ENCODE assay signal across 29 cellular contexts in the genomic region with DNA sequence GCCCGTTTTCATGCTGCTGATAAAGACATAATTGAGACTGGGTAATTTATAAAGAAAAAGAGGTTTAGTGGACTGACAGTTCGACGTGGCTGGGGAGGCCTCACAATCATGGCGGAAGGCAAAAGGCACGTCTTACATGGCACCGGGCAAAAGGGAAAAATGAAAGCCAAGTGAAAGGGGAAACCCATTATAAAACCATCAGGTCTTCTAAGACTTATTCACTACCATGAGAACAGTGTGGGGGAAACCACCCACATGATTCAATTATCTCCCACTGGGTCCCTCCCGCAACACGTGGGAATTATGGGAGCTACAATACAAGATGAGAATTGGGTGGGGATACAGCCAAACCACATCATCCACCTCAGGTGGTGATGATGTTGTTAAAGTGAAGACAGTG.
"Had no signal": no experiment of that assay in that cellular context is flagged by ENCODE, and none has a peak within 500 bp of the region (broad histone marks: within the 10 kb centered on the region; RNA-seq: fewer than 3 reads in every experiment).

No MANE protein-coding gene starts in this region.

- H3K9me3 ChIP-seq: gastrocnemius medialis, mucosa of descending colon, right lobe of liver, stomach, tibial artery had no signal

- H3K36me3 Mint-ChIP-seq: mesothelial cell of epicardium, neural progenitor cell had no signal

- H3K9ac ChIP-seq: neural progenitor cell, parathyroid adenoma had no signal

- ATAC-seq: esophagus mucosa; gastrocnemius medialis; left ventricle myocardium superior; mucosa of descending colon; naive thymus-derived CD4-positive, alpha-beta T cell; right lobe of liver had no signal

- H3K4me1 ChIP-seq: parathyroid adenoma had no signal

- H3K4me2 ChIP-seq: neural progenitor cell had no signal

- H3K27ac Mint-ChIP-seq: endodermal cell, mesothelial cell of epicardium, nephron, neural progenitor cell, progenitor cell of endocrine pancreas, type B pancreatic cell had no signal

- H3K4me3 Mint-ChIP-seq: endodermal cell; mesothelial cell of epicardium; naive thymus-derived CD4-positive, alpha-beta T cell; neural progenitor cell; type B pancreatic cell had no signal

- H3K4me3 ChIP-seq: dorsolateral prefrontal cortex, gastrocnemius medialis, lung, mucosa of descending colon, neural progenitor cell, right lobe of liver, stomach, tibial artery had no signal

- FAIRE-seq: keratinocyte, small intestine, urothelium cell line had no signal

- H3K27ac ChIP-seq: dorsolateral prefrontal cortex, epithelial cell of prostate, gastrocnemius medialis, neural progenitor cell, parathyroid adenoma, right lobe of liver, stomach, tibial artery had no signal

- H3K27me3 ChIP-seq: dorsolateral prefrontal cortex, gastrocnemius medialis, right lobe of liver, stomach, tibial artery had no signal

- H3K9me3 Mint-ChIP-seq: endodermal cell; mesothelial cell of epicardium; naive thymus-derived CD4-positive, alpha-beta T cell; nephron; neural progenitor cell; type B pancreatic cell had no signal

- H2AFZ ChIP-seq: neural progenitor cell, parathyroid adenoma had no signal

- DNase-seq: cortex of kidney; dorsolateral prefrontal cortex; effector CD4-positive, alpha-beta T cell; endodermal cell; foreskin fibroblast; gastrocnemius medialis; head of caudate nucleus; left ventricle myocardium superior; mesenchymal stem cell; mucosa of descending colon; naive thymus-derived CD4-positive, alpha-beta T cell; right lobe of liver; small intestine; stimulated activated CD4-positive, alpha-beta T cell treated with anti-CD3 and anti-CD28 coated beads, Interleukin-15, amount 100 ng/mL, for 24 hours; stimulated activated CD4-positive, alpha-beta T cell treated with anti-CD3 and anti-CD28 coated beads, Interleukin-2, amount 100 ng/mL, for 48 hours; stimulated activated naive CD4-positive, alpha-beta T cell treated with Interleukin-2 at 50 U/mL for 16 hours; stomach; tibial artery had no signal

- H3K36me3 ChIP-seq: gastrocnemius medialis, neural progenitor cell, right lobe of liver, stomach, tibial artery had no signal
